In genomic region chr15:68985361-68985891, GRCh38 we compare ENCODE assay signal across 30 cellular contexts. TPM values are rescaled to one million over a fixed set of nuclear protein-coding genes. Genes with fewer than 3 reads are reported as not detected.
"Had no signal": no experiment of that assay in that cellular context is flagged by ENCODE, and none has a peak within 500 bp of the region (broad histone marks: within the 10 kb centered on the region; RNA-seq: fewer than 3 reads in every experiment).

No MANE protein-coding gene starts in this region.

- H3K27me3 Mint-ChIP-seq: progenitor cell of endocrine pancreas, type B pancreatic cell had no signal

- H3K36me3 Mint-ChIP-seq: immature natural killer cell; mesothelial cell of epicardium; naive B cell; natural killer cell; neural progenitor cell; stimulated activated naive B cell treated with anti-CD40 and anti-IgM and Interleukin-4, amounts not matched to agents 10 μg/mL and 1 μg/mL and 100 μg/mL, for 72 hours; type B pancreatic cell had no signal

- H3K9me3 ChIP-seq: left ventricle myocardium inferior, neutrophil, right atrium auricular region, right lobe of liver, stomach, thoracic aorta, tibial artery, uterus had no signal

- H3K4me1 ChIP-seq: neural progenitor cell, right atrium auricular region, right lobe of liver, tibial artery, uterus had no signal

- H3K36me3 ChIP-seq: left ventricle myocardium inferior, neural progenitor cell, neutrophil, right atrium auricular region, right lobe of liver, stomach, thoracic aorta, tibial artery, uterus had no signal

- H3K4me1 Mint-ChIP-seq: immature natural killer cell; naive B cell; natural killer cell; stimulated activated naive B cell treated with anti-CD40 and anti-IgM and Interleukin-4, amounts not matched to agents 10 μg/mL and 1 μg/mL and 100 μg/mL, for 72 hours had no signal

- DNase-seq: hypothalamus; immature natural killer cell; left ventricle myocardium inferior; mesendoderm; naive B cell; natural killer cell; nephron progenitor cell; occipital lobe; right lobe of liver; stimulated activated CD4-positive, alpha-beta T cell treated with anti-CD3 and anti-CD28 coated beads, Interleukin-12 subunit alpha, Interleukin-12 subunit beta, amount 100 ng/mL, for 4 hours; stimulated activated CD4-positive, alpha-beta T cell treated with anti-CD3 and anti-CD28 coated beads, Interleukin-15, amount 100 ng/mL, for 24 hours; stimulated activated CD4-positive, alpha-beta T cell treated with anti-CD3 and anti-CD28 coated beads, Interleukin-2, amount 100 ng/mL, for 24 hours; stimulated activated CD4-positive, alpha-beta T cell treated with anti-CD3 and anti-CD28 coated beads, Interleukin-4, amount 100 ng/mL, for 1 hour; stimulated activated naive B cell treated with anti-CD40 and anti-IgM and Interleukin-4, amounts not matched to agents 10 μg/mL and 1 μg/mL and 100 μg/mL, for 72 hours; stimulated activated naive CD8-positive, alpha-beta T cell treated with anti-CD3 and anti-CD28 coated beads, Interleukin-15, Interleukin-2, amounts not matched to agents 100 U/mL and 50 U/mL, for 24 hours; stomach; tibial artery; uterus had no signal

- H3K4me3 Mint-ChIP-seq: immature natural killer cell; mesothelial cell of epicardium; naive B cell; natural killer cell; nephron progenitor cell; neural progenitor cell; stimulated activated naive B cell treated with anti-CD40 and anti-IgM and Interleukin-4, amounts not matched to agents 10 μg/mL and 1 μg/mL and 100 μg/mL, for 72 hours; type B pancreatic cell had no signal

- H3K4me3 ChIP-seq: left ventricle myocardium inferior, lung, neural progenitor cell, right atrium auricular region, right lobe of liver, skin epidermis, stomach, thoracic aorta, tibial artery, uterus had no signal

- ATAC-seq: natural killer cell; right lobe of liver; stimulated activated naive B cell treated with anti-CD40 and anti-IgM and Interleukin-4, amounts not matched to agents 10 μg/mL and 1 μg/mL and 100 μg/mL, for 72 hours; stimulated activated naive CD8-positive, alpha-beta T cell treated with anti-CD3 and anti-CD28 coated beads, Interleukin-15, Interleukin-2, amounts not matched to agents 100 U/mL and 50 U/mL, for 24 hours had no signal

- H3K9ac ChIP-seq: neural progenitor cell had no signal

- H3K4me2 ChIP-seq: neural progenitor cell had no signal

- H2AFZ ChIP-seq: neural progenitor cell had no signal

- H3K9me3 Mint-ChIP-seq: immature natural killer cell; natural killer cell; stimulated activated naive B cell treated with anti-CD40 and anti-IgM and Interleukin-4, amounts not matched to agents 10 μg/mL and 1 μg/mL and 100 μg/mL, for 72 hours; type B pancreatic cell had no signal

- H3K27ac Mint-ChIP-seq: immature natural killer cell; naive B cell; natural killer cell; nephron progenitor cell; neural progenitor cell; progenitor cell of endocrine pancreas; stimulated activated naive B cell treated with anti-CD40 and anti-IgM and Interleukin-4, amounts not matched to agents 10 μg/mL and 1 μg/mL and 100 μg/mL, for 72 hours had no signal

- H3K27me3 ChIP-seq: neural progenitor cell, right atrium auricular region, right lobe of liver, stomach, uterus had no signal

- H3K27ac ChIP-seq: left ventricle myocardium inferior, neural progenitor cell, neutrophil, right atrium auricular region, right lobe of liver, skin epidermis, thoracic aorta, tibial artery, uterus had no signal

RNA-seq across cellular contexts. Expression of gene NOX5, which starts 29.1 kb away (rescaled TPM):
- total RNA-seq: left ventricle myocardium inferior, mononuclear cell, osteocyte, progenitor cell of endocrine pancreas, pulmonary artery endothelial cell had no signal

RNA-seq across cellular contexts. Expression of gene SPESP1, which starts 55.1 kb away (rescaled TPM):
- total RNA-seq: mesothelial cell of epicardium, osteocyte, progenitor cell of endocrine pancreas had no signal
